12 cellular contexts compared by ENCODE assay signal in genomic region chr12:27595231-27595642, GRCh38.
DNase-seq lines count a peak whose midpoint lies in the region; ATAC-seq, FAIRE-seq and TF ChIP-seq lines count a peak whose summit lies in the region.
"Had no signal": no experiment of that assay in that cellular context is flagged by ENCODE, and none has a peak within 500 bp of the region (broad histone marks: within the 10 kb centered on the region; RNA-seq: fewer than 3 reads in every experiment).

No MANE protein-coding gene starts in this region.

- peaks cover 4% of the 10 kb centered on the region for H3K27me3 Mint-ChIP-seq in nephron (ENCODE audit: low read depth)

- H3K4me3 ChIP-seq in fibroblast of lung (replicated peaks in 1 of 4; ENCODE audit: control extremely low read depth in 1 of 4, insufficient read depth in 1 of 4, low read depth in 3 of 4, low read length in 4 of 4) = peak overlapping the region in 1 of 4 experiments; percentile 10

- peak overlapping the region in 1 of 3 experiments; percentile 4 for H3K4me3 Mint-ChIP-seq in nephron
- H3K4me3 Mint-ChIP-seq: CD8-positive, alpha-beta T cell had no signal

- no peaks in the 10 kb centered on the region for H3K9me3 ChIP-seq in fibroblast of lung (ENCODE audit: control insufficient read depth, insufficient read depth, low read depth, low read length)

- intact Hi-C loops in Right ventricle myocardium inferior (cut with DNase I) = no loop called here
- intact Hi-C loops in cardiac septum (cut with DNase I) = no loop called here

- peak; percentile 73 for ATAC-seq in Right ventricle myocardium inferior
- no peak for ATAC-seq in GM21360 (IDR thresholded peaks at IDR 0.05; ENCODE audit: unreplicated experiment)
- ATAC-seq: CD8-positive, alpha-beta T cell had no signal

- H2AFZ ChIP-seq in fibroblast of lung (ENCODE audit: low read length) = no peak overlapping the region

- peak overlapping the region; percentile 60 for H3K4me2 ChIP-seq in fibroblast of lung (ENCODE audit: extremely low read depth, insufficient read depth, low read length)

- peaks cover 17% of the 10 kb centered on the region for H3K79me2 ChIP-seq in fibroblast of lung (ENCODE audit: control insufficient read depth, insufficient read depth, low read length)

- H3K4me1 Mint-ChIP-seq in nephron = peaks cover 65% of the 10 kb centered on the region

- no peaks in the 10 kb centered on the region for H3K9me3 Mint-ChIP-seq in nephron

- DNase-seq in Right ventricle myocardium inferior (ENCODE audit: missing footprints) (peak; percentile 69), cardiac septum (ENCODE audit: low spot score) (no peak), fibroblast of lung (ENCODE audit: low read depth in 2 of 2) (peak; percentile 87 to 95), NCI-H1436 treated with DMSO at 0.1 percent for 48 hours (lab: John Stamatoyannopoulos, UW) (no peak), RCC 7860 (ENCODE audit: low spot score) (no peak)
- no peak for DNase-seq in stimulated activated CD8-positive, alpha-beta memory T cell treated with anti-CD3 and anti-CD28 coated beads, Interleukin-4, amount 100 ng/mL, for 48 hours
- DNase-seq: activated CD4-positive, alpha-beta T cell treated with anti-CD3 and anti-CD28 coated beads, Interleukin-2, amount 50 U/mL, for 1 hour; CD8-positive, alpha-beta T cell; H7; NCI-H1105 treated with DMSO at 0.1 percent for 48 hours had no signal

- TF ChIP-seq CTCF in fibroblast of lung (conservative IDR thresholded peaks at IDR 0.05 in 1 of 2, IDR thresholded peaks at IDR 0.05 in 1 of 2; ENCODE audit: low read depth in 1 of 2, low read length in 2 of 2) (no peak), nephron (IDR thresholded peaks at IDR 0.05; ENCODE audit: unreplicated experiment in 3 of 3) (no peak)

- no peak overlapping the region for H3K9ac ChIP-seq in fibroblast of lung (ENCODE audit: insufficient read depth, low read length)

- H3K27me3 ChIP-seq in fibroblast of lung (ENCODE audit: control insufficient read depth, insufficient read depth, low read length) = no peaks in the 10 kb centered on the region

- peaks cover 16% of the 10 kb centered on the region for H3K4me1 ChIP-seq in fibroblast of lung (ENCODE audit: control insufficient read depth, extremely low read depth, insufficient read depth, low read length)

- H3K27ac Mint-ChIP-seq in nephron = peak overlapping the region; percentile 68 to 89 (median 69)
- H3K27ac Mint-ChIP-seq: CD8-positive, alpha-beta T cell had no signal

- no peaks in the 10 kb centered on the region for H3K36me3 ChIP-seq in fibroblast of lung (ENCODE audit: control insufficient read depth, insufficient read depth, low read length)

- H3K36me3 Mint-ChIP-seq in nephron (ENCODE audit: low read depth) = peaks cover 33% of the 10 kb centered on the region
- H3K36me3 Mint-ChIP-seq: CD8-positive, alpha-beta T cell had no signal

- H3K27ac ChIP-seq in fibroblast of lung (ENCODE audit: insufficient read depth, low read length) = peak overlapping the region; percentile 68

- no peak for FAIRE-seq in RCC 7860 (lab: Jason Lieb, UNC)

- H4K20me1 ChIP-seq in fibroblast of lung (ENCODE audit: control insufficient read depth, extremely low read depth, insufficient read depth, low read length) = no peaks in the 10 kb centered on the region

Comparison
In these comparisons a context has a peak if more than half of its experiments do, and no peak if none do; other contexts are left out.
1. DNase-seq: peak in Right ventricle myocardium inferior (single experiment) and fibroblast of lung (2 of 2); none in cardiac septum (single experiment), NCI-H1436 treated with DMSO at 0.1 percent for 48 hours (single experiment), stimulated activated CD8-positive, alpha-beta memory T cell treated with anti-CD3 and anti-CD28 coated beads, Interleukin-4, amount 100 ng/mL, for 48 hours (single experiment) and RCC 7860 (single experiment).